9 cellular contexts compared by ENCODE assay signal in genomic region chr1:203744008-203744972, GRCh38. TPM values are rescaled to one million over a fixed set of nuclear protein-coding genes. Genes with fewer than 3 reads are reported as not detected.
DNase-seq lines count a peak whose midpoint lies in the region; ATAC-seq, FAIRE-seq and TF ChIP-seq lines count a peak whose summit lies in the region.
"Had no signal": no experiment of that assay in that cellular context is flagged by ENCODE, and none has a peak within 500 bp of the region (broad histone marks: within the 10 kb centered on the region; RNA-seq: fewer than 3 reads in every experiment).

No MANE protein-coding gene starts in this region.

- intact Hi-C loops in breast epithelium (cut with DNase I; ENCODE audit: low total_unique reads): no loop called here
- intact Hi-C loops in MCF 10A (cut with micrococcal nuclease): no loop called here
- intact Hi-C loops in sciatic nerve (cut with DNase I): no loop called here

- H3K4me1 Mint-ChIP-seq in MCF 10A (ENCODE audit: insufficient read depth, unreplicated experiment): no peaks in the 10 kb centered on the region
- H3K4me1 Mint-ChIP-seq in activated CD8-positive, alpha-beta T cell treated with anti-CD3 and anti-CD28 coated beads, Interleukin-2, amount 10 ng/mL, durations not matched to agents 7 days and 5 days (ENCODE audit: low read depth): peaks cover 18% of the 10 kb centered on the region

- no peak for TF ChIP-seq POLR2A in breast epithelium (IDR thresholded peaks at IDR 0.05)

- H3K9me3 ChIP-seq in breast epithelium: no peaks in the 10 kb centered on the region

- peak overlapping the region in 1 of 3 donors; percentile 32 for H3K4me3 ChIP-seq in breast epithelium

- H3K4me1 ChIP-seq in breast epithelium (peaks cover 5% of the 10 kb centered on the region in 2 donors), foreskin keratinocyte (peaks cover 30% of the 10 kb centered on the region)

- no peaks in the 10 kb centered on the region for H3K36me3 ChIP-seq in breast epithelium

- H3K9me3 Mint-ChIP-seq in MCF 10A (ENCODE audit: unreplicated experiment): no peaks in the 10 kb centered on the region
- H3K9me3 Mint-ChIP-seq in activated CD8-positive, alpha-beta T cell treated with anti-CD3 and anti-CD28 coated beads, Interleukin-2, amount 10 ng/mL, durations not matched to agents 7 days and 5 days (ENCODE audit: insufficient read depth): no peaks in the 10 kb centered on the region

- no peak for FAIRE-seq in RCC 7860 (lab: Jason Lieb, UNC)

- H3K27ac ChIP-seq in breast epithelium: peak overlapping the region; percentile 74 to 76
- no peak overlapping the region for H3K27ac ChIP-seq in foreskin keratinocyte
- H3K27ac ChIP-seq: VCaP had no signal

- POLR2A ChIA-PET in MCF 10A (lab: Yijun Ruan, JAX): interaction anchor here (0.6 to 1.7 kb wide), 5 partner anchors 11 to 115 kb away, joined by 3 to 6 read pairs (median 5); no protein-coding TSS in a partner anchor
- POLR2A ChIA-PET in activated CD8-positive, alpha-beta T cell treated with anti-CD3 and anti-CD28 coated beads, Interleukin-2, amount 10 ng/mL, durations not matched to agents 7 days and 5 days (lab: Charles Lee): interaction anchor here (0.6 to 1.8 kb wide), 3 partner anchors 21 to 131 kb away, joined by 3 to 19 read pairs (median 3); partner anchors contain the start of gene LAX1

- DNase-seq in breast epithelium (ENCODE audit: low spot score in 2 of 2) (peak; percentile 59 to 80), MCF 10A (ENCODE audit: unreplicated experiment) (no peak), foreskin keratinocyte (peak; percentile 40 to 65), sciatic nerve (ENCODE audit: low spot score) (peak; percentile 81), RCC 7860 (ENCODE audit: low spot score) (no peak), COR-L47 (lab: John Stamatoyannopoulos, UW) (no peak), NCI-H146 (lab: John Stamatoyannopoulos, UW) (no peak)
- peak; percentile 33 for DNase-seq in activated CD8-positive, alpha-beta T cell treated with anti-CD3 and anti-CD28 coated beads, Interleukin-2, amount 10 ng/mL, durations not matched to agents 7 days and 5 days

- H3K36me3 Mint-ChIP-seq in MCF 10A (ENCODE audit: insufficient read depth, unreplicated experiment): peaks cover 8% of the 10 kb centered on the region
- H3K36me3 Mint-ChIP-seq in activated CD8-positive, alpha-beta T cell treated with anti-CD3 and anti-CD28 coated beads, Interleukin-2, amount 10 ng/mL, durations not matched to agents 7 days and 5 days (ENCODE audit: low read depth): peaks cover 47% of the 10 kb centered on the region

- no peak for TF ChIP-seq CTCF in breast epithelium (IDR thresholded peaks at IDR 0.05)
- TF ChIP-seq CTCF in MCF 10A (IDR thresholded peaks at IDR 0.05; ENCODE audit: unreplicated experiment): no peak
- TF ChIP-seq CTCF in foreskin keratinocyte (conservative IDR thresholded peaks at IDR 0.05): no peak

- H3K27me3 Mint-ChIP-seq in MCF 10A (ENCODE audit: insufficient read depth, unreplicated experiment): no peaks in the 10 kb centered on the region
- H3K27me3 Mint-ChIP-seq in activated CD8-positive, alpha-beta T cell treated with anti-CD3 and anti-CD28 coated beads, Interleukin-2, amount 10 ng/mL, durations not matched to agents 7 days and 5 days (ENCODE audit: low read depth): no peaks in the 10 kb centered on the region

- no peak overlapping the region for H3K4me3 Mint-ChIP-seq in MCF 10A (ENCODE audit: unreplicated experiment)
- peak overlapping the region; percentile 9 for H3K4me3 Mint-ChIP-seq in activated CD8-positive, alpha-beta T cell treated with anti-CD3 and anti-CD28 coated beads, Interleukin-2, amount 10 ng/mL, durations not matched to agents 7 days and 5 days

- no TSS peak for BruUV-seq in MCF 10A (replicated peaks; lab: Mats Ljungman, UMichigan)

- no peaks in the 10 kb centered on the region for H3K27me3 ChIP-seq in breast epithelium
- H3K27me3 ChIP-seq in foreskin keratinocyte: no peaks in the 10 kb centered on the region

- no peak overlapping the region for H3K27ac Mint-ChIP-seq in MCF 10A (ENCODE audit: low read depth, unreplicated experiment)
- H3K27ac Mint-ChIP-seq in activated CD8-positive, alpha-beta T cell treated with anti-CD3 and anti-CD28 coated beads, Interleukin-2, amount 10 ng/mL, durations not matched to agents 7 days and 5 days: peak overlapping the region; percentile 60

- ATAC-seq in activated CD8-positive, alpha-beta T cell treated with anti-CD3 and anti-CD28 coated beads, Interleukin-2, amount 10 ng/mL, durations not matched to agents 7 days and 5 days: peak; percentile 72
- peak; percentile 35 for ATAC-seq in foreskin keratinocyte
- peak; percentile 95 for ATAC-seq in sciatic nerve

- CTCF ChIA-PET in MCF 10A (lab: Yijun Ruan, JAX): interaction anchor here (0.7 to 2.1 kb wide), 4 partner anchors 20 to 128 kb away, joined by 3 to 6 read pairs (median 4); no protein-coding TSS in a partner anchor
- CTCF ChIA-PET in activated CD8-positive, alpha-beta T cell treated with anti-CD3 and anti-CD28 coated beads, Interleukin-2, amount 10 ng/mL, durations not matched to agents 7 days and 5 days (lab: Charles Lee): interaction anchor here (0.6 to 1.3 kb wide), 5 partner anchors 10 to 529 kb away, joined by 3 read pairs; partner anchors contain the start of gene LAX1

RNA-seq across cellular contexts. Expression of gene LAX1, which starts 20.7 kb away (rescaled TPM):
- total RNA-seq in breast epithelium (1 to 10 TPM in 2 of 3 donors, under 1 TPM in 1; 0.88 to 2.7 (median 2.0) TPM), MCF 10A (2022) (not detected in 2 replicates), foreskin keratinocyte (0.07 TPM in 2 replicates), sciatic nerve (1.6 TPM)
- total RNA-seq in activated CD8-positive, alpha-beta T cell treated with anti-CD3 and anti-CD28 coated beads, Interleukin-2, amount 10 ng/mL, durations not matched to agents 7 days and 5 days: 10 to 100 TPM; 14.5 to 15.5 TPM
- polyA plus RNA-seq in foreskin keratinocyte: 0.03 TPM in 2 replicates

RNA-seq across cellular contexts. Expression of gene ZBED6, which starts 51.1 kb away (rescaled TPM):
- 10 to 100 TPM; 22.7 to 37.8 (median 28.8) TPM for total RNA-seq in breast epithelium
- total RNA-seq in MCF 10A (2022): 68.2 and 69.8 TPM in 2 replicates
- 10 to 100 TPM; 16.3 to 18.4 TPM for total RNA-seq in activated CD8-positive, alpha-beta T cell treated with anti-CD3 and anti-CD28 coated beads, Interleukin-2, amount 10 ng/mL, durations not matched to agents 7 days and 5 days
- total RNA-seq in foreskin keratinocyte: 18.8 and 20.1 TPM in 2 replicates
- 0.03 and 0.08 TPM in 2 replicates for polyA plus RNA-seq in foreskin keratinocyte
- total RNA-seq in sciatic nerve: 52.3 TPM

RNA-seq across cellular contexts. Expression of gene ZC3H11A, which starts 51.1 kb away (rescaled TPM):
- total RNA-seq in breast epithelium: 100 to 1,000 TPM; 102 to 154 (median 124) TPM
- total RNA-seq in MCF 10A (2022): 148 and 156 TPM in 2 replicates
- 10 to 100 TPM; 79.0 to 84.0 TPM for total RNA-seq in activated CD8-positive, alpha-beta T cell treated with anti-CD3 and anti-CD28 coated beads, Interleukin-2, amount 10 ng/mL, durations not matched to agents 7 days and 5 days
- total RNA-seq in foreskin keratinocyte: 85.1 and 87.6 TPM in 2 replicates
- polyA plus RNA-seq in foreskin keratinocyte: 27.1 and 32.6 TPM in 2 replicates
- 84.7 TPM for total RNA-seq in sciatic nerve

Comparison
In these comparisons a context has a peak if more than half of its experiments do, and no peak if none do; other contexts are left out.
1. DNase-seq: peak in breast epithelium (2 of 2), activated CD8-positive, alpha-beta T cell treated with anti-CD3 and anti-CD28 coated beads, Interleukin-2, amount 10 ng/mL, durations not matched to agents 7 days and 5 days (single experiment), foreskin keratinocyte (2 of 2) and sciatic nerve (single experiment); none in MCF 10A (single experiment), RCC 7860 (single experiment), COR-L47 (single experiment) and NCI-H146 (single experiment).
2. ATAC-seq: peak in every context shown above with its lines; median percentile 95 in sciatic nerve; 72 in activated CD8-positive, alpha-beta T cell treated with anti-CD3 and anti-CD28 coated beads, Interleukin-2, amount 10 ng/mL, durations not matched to agents 7 days and 5 days; 35 in foreskin keratinocyte.